Comparison of ENCODE assay signal across 8 cellular contexts in the genomic region with DNA sequence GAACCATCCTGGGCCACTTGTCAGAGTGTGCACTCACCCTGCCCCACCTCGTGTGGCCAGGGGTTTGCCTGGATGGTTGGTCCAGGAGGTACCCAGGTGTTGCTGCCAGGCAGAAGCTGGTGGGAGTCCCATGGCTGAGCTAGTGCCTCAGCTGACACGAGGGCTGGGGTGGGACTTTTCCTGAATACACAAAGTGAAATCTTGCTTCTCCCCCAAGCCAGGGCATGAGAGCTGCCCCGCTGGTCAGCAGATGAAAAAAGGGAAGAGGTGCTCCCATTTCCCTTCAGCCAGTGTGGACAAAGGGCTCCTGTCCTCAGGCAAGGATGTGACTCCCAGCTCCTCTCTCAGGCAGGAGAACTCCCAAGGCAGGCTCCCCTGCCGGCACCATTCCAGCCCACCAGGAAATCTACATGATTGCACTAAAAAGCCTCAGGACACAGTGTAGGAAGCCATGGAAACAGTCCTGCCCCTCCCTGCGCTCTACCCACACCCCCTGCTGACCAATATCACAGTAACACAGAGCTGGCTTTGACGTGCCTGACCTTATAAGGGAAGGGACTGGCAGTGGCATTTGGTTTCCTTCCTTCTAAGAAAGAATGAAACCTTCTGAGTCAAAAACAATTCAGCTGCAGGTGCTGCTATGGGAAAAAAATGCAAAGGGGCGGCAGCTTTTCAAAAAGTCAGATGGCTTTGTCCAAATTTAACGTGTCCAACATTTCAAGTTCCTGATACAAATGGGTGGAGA. TPM values are rescaled to one million over a fixed set of nuclear protein-coding genes. Genes with fewer than 3 reads are reported as not detected.
DNase-seq lines count a peak whose midpoint lies in the region; ATAC-seq and TF ChIP-seq lines count a peak whose summit lies in the region.

No MANE protein-coding gene starts in this region.

- peak overlapping the region; percentile 77 for H3K27ac ChIP-seq in CD4-positive, CD25-positive, alpha-beta regulatory T cell (ENCODE audit: insufficient read depth, low read length, poor library complexity, severe bottlenecking)
- H3K27ac ChIP-seq in breast epithelium = peak overlapping the region; percentile 90 to 91

- peaks cover 3% of the 10 kb centered on the region for H3K36me3 Mint-ChIP-seq in CD4-positive, CD25-positive, alpha-beta regulatory T cell
- H3K36me3 Mint-ChIP-seq in T-cell (no peaks in the 10 kb centered on the region), immature natural killer cell (no peaks in the 10 kb centered on the region)

- no peaks in the 10 kb centered on the region for H3K27me3 ChIP-seq in CD4-positive, CD25-positive, alpha-beta regulatory T cell (ENCODE audit: control insufficient read depth, insufficient read depth, low read length)
- no peaks in the 10 kb centered on the region for H3K27me3 ChIP-seq in breast epithelium

- no peaks in the 10 kb centered on the region for H3K9me3 ChIP-seq in CD4-positive, CD25-positive, alpha-beta regulatory T cell (ENCODE audit: control insufficient read depth in 2 of 2, low read length in 2 of 2)
- no peaks in the 10 kb centered on the region for H3K9me3 ChIP-seq in breast epithelium

- peaks cover 54% of the 10 kb centered on the region for H3K4me1 ChIP-seq in CD4-positive, CD25-positive, alpha-beta regulatory T cell (ENCODE audit: control insufficient read depth, insufficient read depth, low read length, poor library complexity, severe bottlenecking)
- H3K4me1 ChIP-seq in breast epithelium = peaks cover 0 to 4% of the 10 kb centered on the region in 2 donors

- POLR2A ChIA-PET in T-cell (lab: Charles Lee) = interaction anchor here in 1 of 2 donors (0.5 to 0.6 kb wide), 4 partner anchors 13 to 391 kb away, joined by 3 to 4 read pairs (median 3); no protein-coding TSS in a partner anchor

- CTCF ChIA-PET in T-cell (lab: Charles Lee) = interaction anchor here (0.5 to 1.3 kb wide), 5 partner anchors 83 to 474 kb away, joined by 3 to 6 read pairs (median 4); no protein-coding TSS in a partner anchor

- peaks cover 17 to 73% (median 48%) of the 10 kb centered on the region in 4 donors for H3K4me1 Mint-ChIP-seq in CD4-positive, CD25-positive, alpha-beta regulatory T cell
- H3K4me1 Mint-ChIP-seq in T-cell = peaks cover 43 to 49% (median 46%) of the 10 kb centered on the region in 3 donors
- H3K4me1 Mint-ChIP-seq in immature natural killer cell = peaks cover 16 to 28% of the 10 kb centered on the region in 2 donors

- no peak for TF ChIP-seq POLR2A in breast epithelium (IDR thresholded peaks at IDR 0.05)

- H3K4me3 ChIP-seq in CD4-positive, CD25-positive, alpha-beta regulatory T cell (ENCODE audit: low read depth, low read length) = peak overlapping the region; percentile 68
- peak overlapping the region in 1 of 3 donors; percentile 15 for H3K4me3 ChIP-seq in breast epithelium

- H3K36me3 ChIP-seq in CD4-positive, CD25-positive, alpha-beta regulatory T cell (ENCODE audit: control insufficient read depth, insufficient read depth, low read length) = no peaks in the 10 kb centered on the region
- H3K36me3 ChIP-seq in breast epithelium = no peaks in the 10 kb centered on the region

- H3K27ac Mint-ChIP-seq in CD4-positive, CD25-positive, alpha-beta regulatory T cell = peak overlapping the region; percentile 92 to 99 (median 95)
- H3K27ac Mint-ChIP-seq in T-cell (peak overlapping the region; percentile 87 to 93), immature natural killer cell (peak overlapping the region; percentile 73 to 93 (median 83))

- H3K27me3 Mint-ChIP-seq in CD4-positive, CD25-positive, alpha-beta regulatory T cell = peaks cover under 1% of the 10 kb centered on the region
- no peaks in the 10 kb centered on the region for H3K27me3 Mint-ChIP-seq in T-cell
- no peaks in the 10 kb centered on the region for H3K27me3 Mint-ChIP-seq in immature natural killer cell (ENCODE audit: low read depth in 3 of 3)

- intact Hi-C loops in breast epithelium (cut with DNase I; ENCODE audit: low total_unique reads) = no loop called here

- H3K4me3 Mint-ChIP-seq in CD4-positive, CD25-positive, alpha-beta regulatory T cell = peak overlapping the region; percentile 63 to 90 (median 76)
- H3K4me3 Mint-ChIP-seq in T-cell (peak overlapping the region; percentile 51 to 69 (median 62)), immature natural killer cell (peak overlapping the region; percentile 56 to 85 (median 80))

- peak; percentile 13 to 96 (median 59) for DNase-seq in CD4-positive, CD25-positive, alpha-beta regulatory T cell
- peak; percentile 86 for DNase-seq in GM19240 (ENCODE audit: insufficient read length, low spot score)
- DNase-seq in T-cell = peak in 28 of 34 experiments; percentile 4 to 50 (median 20)
- peak in 1 of 2 donors; percentile 89 for DNase-seq in breast epithelium (ENCODE audit: low spot score in 2 of 2)
- peak; percentile 30 to 61 (median 52) for DNase-seq in immature natural killer cell
- peak; percentile 23 to 45 (median 26) for DNase-seq in stimulated activated CD4-positive, alpha-beta T cell treated with anti-CD3 and anti-CD28 coated beads, Interleukin-1b, Interleukin-23, amount 100 ng/mL, for 24 hours (ENCODE audit: low read depth in 4 of 4, low spot score in 1 of 4)
- no peak for DNase-seq in NCI-H524 (lab: John Stamatoyannopoulos, UW)

- H3K9me3 Mint-ChIP-seq in CD4-positive, CD25-positive, alpha-beta regulatory T cell = no peaks in the 10 kb centered on the region
- no peaks in the 10 kb centered on the region for H3K9me3 Mint-ChIP-seq in T-cell
- no peaks in the 10 kb centered on the region for H3K9me3 Mint-ChIP-seq in immature natural killer cell

- TF ChIP-seq CTCF in breast epithelium (IDR thresholded peaks at IDR 0.05) = peak in 1 of 3 donors; percentile 30

- peak; percentile 94 to 96 for ATAC-seq in CD4-positive, CD25-positive, alpha-beta regulatory T cell (ENCODE audit: low read depth in 2 of 2)
- ATAC-seq in HG03280 (IDR thresholded peaks at IDR 0.05; ENCODE audit: unreplicated experiment) (peak; percentile 98), T-cell (replicated peaks in 1 of 4) (peak; percentile 81 to 94 (median 93))

RNA-seq across cellular contexts. Expression of gene MYO5C, which starts 33.9 kb away (rescaled TPM):
- 4.1 TPM for total RNA-seq in CD4-positive, CD25-positive, alpha-beta regulatory T cell
- polyA plus RNA-seq in CD4-positive, CD25-positive, alpha-beta regulatory T cell = 1 to 10 TPM in 3 of 4 donors, under 1 TPM in 1; 0.60 to 1.9 (median 1.4) TPM
- total RNA-seq in T-cell = under 1 TPM; 0.33 to 0.73 (median 0.53) TPM
- 10 to 100 TPM; 16.6 to 71.3 (median 51.5) TPM for total RNA-seq in breast epithelium
- under 1 TPM in 1 of 3 donors, not detected in 2; 0.19 TPM for polyA plus RNA-seq in immature natural killer cell

Comparison
In these comparisons a context has a peak if more than half of its experiments do, and no peak if none do; other contexts are left out.
1. DNase-seq: peak in CD4-positive, CD25-positive, alpha-beta regulatory T cell (3 of 3), GM19240 (single experiment), T-cell (28 of 34), immature natural killer cell (3 of 3) and stimulated activated CD4-positive, alpha-beta T cell treated with anti-CD3 and anti-CD28 coated beads, Interleukin-1b, Interleukin-23, amount 100 ng/mL, for 24 hours (4 of 4); none in NCI-H524 (0 of 2).
2. Peak in every context shown above with its lines, with median percentiles within 50 percentile points of each other: ATAC-seq, H3K27ac Mint-ChIP-seq and H3K4me3 Mint-ChIP-seq.